ENCODE assay signal across 20 cellular contexts in genomic region chr10:15794569-15794968, GRCh38.
"Had no signal": no experiment of that assay in that cellular context is flagged by ENCODE, and none has a peak within 500 bp of the region (broad histone marks: within the 10 kb centered on the region; RNA-seq: fewer than 3 reads in every experiment).

No MANE protein-coding gene starts in this region.

- H3K27ac ChIP-seq: PC-9 had no signal

- H3K9me3 Mint-ChIP-seq: activated CD4-positive, alpha-beta T cell treated with anti-CD3 and anti-CD28 coated beads, Interleukin-2, amount 10 ng/mL, durations not matched to agents 7 days and 5 days; activated naive CD4-positive, alpha-beta T cell treated with anti-CD3 and anti-CD28 coated beads, Interleukin-2, amount 50 U/mL, for 72 hours; activated naive CD8-positive, alpha-beta T cell treated with anti-CD3 and anti-CD28 coated beads, Interleukin-2, amount 50 U/mL, for 24 hours; central memory CD8-positive, alpha-beta T cell; T-helper 1 cell treated with Interleukin-12 subunit alpha and Interleukin-12 subunit beta and Interleukin-4 antibody, amounts not matched to agents 30 μg/mL and 1 μg/mL, for 36 hours had no signal

- DNase-seq: activated CD4-positive, alpha-beta T cell treated with anti-CD3 and anti-CD28 coated beads, Interleukin-2, amount 10 ng/mL, durations not matched to agents 7 days and 5 days; activated CD4-positive, CD25-positive, alpha-beta regulatory T cell; activated CD8-positive, alpha-beta memory T cell treated with anti-CD3 and anti-CD28 coated beads, Interleukin-2, amount 10 ng/mL, durations not matched to agents 7 days and 5 days; activated effector memory CD4-positive, alpha-beta T cell treated with anti-CD3 and anti-CD28 coated beads, Interleukin-2, amount 50 U/mL, for 16 hours; activated naive CD4-positive, alpha-beta T cell treated with Interleukin-2 at 50 U/mL for 16 hours; activated naive CD8-positive, alpha-beta T cell treated with anti-CD3 and anti-CD28 coated beads, Interleukin-2, amount 50 U/mL, for 24 hours; amniotic stem cell; cortex of kidney; MM.1S; NCI-H1105; NCI-H1436; NCI-H1694 treated with DMSO at 0.1 percent for 48 hours; NCI-H2029 treated with DMSO at 0.1 percent for 48 hours; NCI-H510A treated with DMSO at 0.1 percent for 48 hours; PC-9; SHP77 treated with DMSO at 0.1 percent for 48 hours had no signal

- H3K27ac Mint-ChIP-seq: activated CD4-positive, alpha-beta T cell treated with anti-CD3 and anti-CD28 coated beads, Interleukin-2, amount 10 ng/mL, durations not matched to agents 7 days and 5 days; activated CD8-positive, alpha-beta memory T cell treated with anti-CD3 and anti-CD28 coated beads, Interleukin-2, amount 10 ng/mL, durations not matched to agents 7 days and 5 days; activated naive CD4-positive, alpha-beta T cell treated with anti-CD3 and anti-CD28 coated beads, Interleukin-2, amount 50 U/mL, for 72 hours; activated naive CD8-positive, alpha-beta T cell treated with anti-CD3 and anti-CD28 coated beads, Interleukin-2, amount 50 U/mL, for 24 hours; brain; T-helper 1 cell treated with Interleukin-12 subunit alpha and Interleukin-12 subunit beta and Interleukin-4 antibody, amounts not matched to agents 30 μg/mL and 1 μg/mL, for 36 hours had no signal

- H3K4me2 ChIP-seq: PC-9 had no signal

- H3K4me3 ChIP-seq: PC-9 had no signal

- H2AFZ ChIP-seq: PC-9 had no signal

- H3K4me3 Mint-ChIP-seq: activated CD4-positive, alpha-beta T cell treated with anti-CD3 and anti-CD28 coated beads, Interleukin-2, amount 10 ng/mL, durations not matched to agents 7 days and 5 days; activated CD8-positive, alpha-beta memory T cell treated with anti-CD3 and anti-CD28 coated beads, Interleukin-2, amount 10 ng/mL, durations not matched to agents 7 days and 5 days; activated naive CD8-positive, alpha-beta T cell treated with anti-CD3 and anti-CD28 coated beads, Interleukin-2, amount 50 U/mL, for 24 hours; brain; central memory CD8-positive, alpha-beta T cell; T-helper 1 cell treated with Interleukin-12 subunit alpha and Interleukin-12 subunit beta and Interleukin-4 antibody, amounts not matched to agents 30 μg/mL and 1 μg/mL, for 36 hours had no signal

- H3K27me3 Mint-ChIP-seq: activated CD4-positive, alpha-beta T cell treated with anti-CD3 and anti-CD28 coated beads, Interleukin-2, amount 10 ng/mL, durations not matched to agents 7 days and 5 days; activated CD8-positive, alpha-beta memory T cell treated with anti-CD3 and anti-CD28 coated beads, Interleukin-2, amount 10 ng/mL, durations not matched to agents 7 days and 5 days; activated naive CD8-positive, alpha-beta T cell treated with anti-CD3 and anti-CD28 coated beads, Interleukin-2, amount 50 U/mL, for 24 hours; brain; central memory CD8-positive, alpha-beta T cell had no signal

- ATAC-seq: activated CD8-positive, alpha-beta memory T cell treated with anti-CD3 and anti-CD28 coated beads, Interleukin-2, amount 10 ng/mL, durations not matched to agents 7 days and 5 days; activated naive CD8-positive, alpha-beta T cell treated with anti-CD3 and anti-CD28 coated beads, Interleukin-2, amount 50 U/mL, for 24 hours had no signal
